ENCODE assay signal across 13 cellular contexts in genomic region chr1:51328926-51329325, GRCh38. TPM values are rescaled to one million over a fixed set of nuclear protein-coding genes. Genes with fewer than 3 reads are reported as not detected.
A peak's percentile ranks its signal among the peaks of the same experiment; 100 is the strongest.
DNase-seq lines count a peak whose midpoint lies in the region; ATAC-seq and TF ChIP-seq lines count a peak whose summit lies in the region.
"Had no signal": no experiment of that assay in that cellular context is flagged by ENCODE, and none has a peak within 500 bp of the region (broad histone marks: within the 10 kb centered on the region; RNA-seq: fewer than 3 reads in every experiment).

No MANE protein-coding gene starts in this region.

- peaks cover 7% of the 10 kb centered on the region for H3K4me1 Mint-ChIP-seq in activated naive CD8-positive, alpha-beta T cell (ENCODE audit: low read depth)
- peaks cover 16% of the 10 kb centered on the region for H3K4me1 Mint-ChIP-seq in activated naive CD8-positive, alpha-beta T cell treated with anti-CD3 and anti-CD28 coated beads, Interleukin-2, amount 50 U/mL, for 24 hours

- H3K79me1 ChIP-seq in mesendoderm (ENCODE audit: low read length), result no peaks in the 10 kb centered on the region

- H3K56ac ChIP-seq in mesendoderm (ENCODE audit: low read length), result no peak overlapping the region

- H3K27ac ChIP-seq in VCaP (peak overlapping the region; percentile 84), mesendoderm (ENCODE audit: low read depth, low read length) (no peak overlapping the region), thyroid gland (peak overlapping the region; percentile 37 to 70 (median 67)), esophagus muscularis mucosa (replicated peaks in 1 of 4) (no peak overlapping the region)
- H3K27ac ChIP-seq: psoas muscle, tibial nerve had no signal

- intact Hi-C loops in thyroid gland (cut with DNase I), result no loop called here
- intact Hi-C loops in esophagus muscularis mucosa (cut with DNase I), result no loop called here

- H3K9me3 Mint-ChIP-seq in activated naive CD8-positive, alpha-beta T cell (ENCODE audit: low read depth), result no peaks in the 10 kb centered on the region
- no peaks in the 10 kb centered on the region for H3K9me3 Mint-ChIP-seq in activated naive CD8-positive, alpha-beta T cell treated with anti-CD3 and anti-CD28 coated beads, Interleukin-2, amount 50 U/mL, for 24 hours
- H3K9me3 Mint-ChIP-seq: IgD-negative memory B cell had no signal

- H3K18ac ChIP-seq in mesendoderm (ENCODE audit: low read length), result no peak overlapping the region

- no peak for ATAC-seq in activated naive CD8-positive, alpha-beta T cell treated with anti-CD3 and anti-CD28 coated beads, Interleukin-2, amount 50 U/mL, for 24 hours

- no peak overlapping the region for H3K9ac ChIP-seq in mesendoderm (ENCODE audit: low read length)

- H2BK15ac ChIP-seq in mesendoderm (replicated peaks; ENCODE audit: low read depth), result no peak overlapping the region

- H3K4ac ChIP-seq in mesendoderm (ENCODE audit: low read depth, low read length), result no peak overlapping the region

- no peak overlapping the region for H2AK5ac ChIP-seq in mesendoderm (ENCODE audit: low read length)

- H3K4me2 ChIP-seq in mesendoderm (ENCODE audit: low read length), result no peak overlapping the region

- H3K4me3 ChIP-seq in mesendoderm (ENCODE audit: low read length) (no peak overlapping the region), thyroid gland (replicated peaks in 1 of 3) (no peak overlapping the region), esophagus muscularis mucosa (no peak overlapping the region)
- H3K4me3 ChIP-seq: psoas muscle, tibial nerve had no signal

- H4K5ac ChIP-seq in mesendoderm (ENCODE audit: low read length), result no peak overlapping the region

- H3K27ac Mint-ChIP-seq in activated naive CD8-positive, alpha-beta T cell, result no peak overlapping the region
- no peak overlapping the region for H3K27ac Mint-ChIP-seq in activated naive CD8-positive, alpha-beta T cell treated with anti-CD3 and anti-CD28 coated beads, Interleukin-2, amount 50 U/mL, for 24 hours

- H3K27me3 ChIP-seq in mesendoderm (ENCODE audit: insufficient read depth, low read length, poor library complexity) (no peaks in the 10 kb centered on the region), thyroid gland (no peaks in the 10 kb centered on the region), esophagus muscularis mucosa (peaks cover 0 to 31% (median 5%) of the 10 kb centered on the region in 4 donors)

- no peak overlapping the region for H2BK5ac ChIP-seq in mesendoderm (ENCODE audit: low read length)

- H2BK120ac ChIP-seq in mesendoderm (ENCODE audit: low read depth, low read length), result no peak overlapping the region

- H3K27me3 Mint-ChIP-seq in activated naive CD8-positive, alpha-beta T cell, result peaks cover 18% of the 10 kb centered on the region
- H3K27me3 Mint-ChIP-seq in activated naive CD8-positive, alpha-beta T cell treated with anti-CD3 and anti-CD28 coated beads, Interleukin-2, amount 50 U/mL, for 24 hours, result peaks cover 28% of the 10 kb centered on the region

- no peaks in the 10 kb centered on the region for H3K79me2 ChIP-seq in mesendoderm (ENCODE audit: control insufficient read depth, insufficient read depth, low read length)

- no peaks in the 10 kb centered on the region for H3K9me3 ChIP-seq in thyroid gland
- no peaks in the 10 kb centered on the region for H3K9me3 ChIP-seq in esophagus muscularis mucosa
- H3K9me3 ChIP-seq: psoas muscle, tibial nerve had no signal

- DNase-seq in activated naive CD8-positive, alpha-beta T cell treated with anti-CD3 and anti-CD28 coated beads, Interleukin-2, amount 50 U/mL, for 24 hours, result no peak
- DNase-seq in mesendoderm, result no peak
- no peak for DNase-seq in thyroid gland
- no peak for DNase-seq in esophagus muscularis mucosa (ENCODE audit: extremely low spot score)
- DNase-seq in GOT3 (lab: John Stamatoyannopoulos, UW), result no peak
- DNase-seq in activated CD4-positive, alpha-beta T cell treated with anti-CD3 and anti-CD28 coated beads, Interleukin-2, amount 50 U/mL, for 1 hour, result no peak
- DNase-seq: hippocampal formation, NCI-H1436, psoas muscle had no signal

- TF ChIP-seq POLR2A in thyroid gland (IDR thresholded peaks at IDR 0.05) (no peak), esophagus muscularis mucosa (IDR thresholded peaks at IDR 0.05; ENCODE audit: low read depth) (no peak)

- H3K36me3 ChIP-seq in mesendoderm (ENCODE audit: control insufficient read depth, insufficient read depth, low read length) (no peaks in the 10 kb centered on the region), thyroid gland (no peaks in the 10 kb centered on the region), esophagus muscularis mucosa (no peaks in the 10 kb centered on the region)
- H3K36me3 ChIP-seq: tibial nerve had no signal

- peak overlapping the region; percentile 44 for H3K4me3 Mint-ChIP-seq in activated naive CD8-positive, alpha-beta T cell
- no peak overlapping the region for H3K4me3 Mint-ChIP-seq in activated naive CD8-positive, alpha-beta T cell treated with anti-CD3 and anti-CD28 coated beads, Interleukin-2, amount 50 U/mL, for 24 hours

- peaks cover 14% of the 10 kb centered on the region for H3K4me1 ChIP-seq in mesendoderm (ENCODE audit: control insufficient read depth, low read depth, low read length)
- peaks cover 17 to 19% of the 10 kb centered on the region in 2 donors for H3K4me1 ChIP-seq in thyroid gland
- H3K4me1 ChIP-seq in esophagus muscularis mucosa, result peaks cover 17 to 21% (median 18%) of the 10 kb centered on the region in 4 donors

- no peak for TF ChIP-seq EP300 in esophagus muscularis mucosa (IDR thresholded peaks at IDR 0.05)

- no peak overlapping the region for H4K8ac ChIP-seq in mesendoderm (ENCODE audit: low read depth, low read length)

- TF ChIP-seq CTCF in VCaP (conservative IDR thresholded peaks at IDR 0.05) (no peak), thyroid gland (IDR thresholded peaks at IDR 0.05) (no peak), esophagus muscularis mucosa (IDR thresholded peaks at IDR 0.05) (no peak)

- H3K36me3 Mint-ChIP-seq in activated naive CD8-positive, alpha-beta T cell, result no peaks in the 10 kb centered on the region
- H3K36me3 Mint-ChIP-seq in activated naive CD8-positive, alpha-beta T cell treated with anti-CD3 and anti-CD28 coated beads, Interleukin-2, amount 50 U/mL, for 24 hours (ENCODE audit: low read depth), result no peaks in the 10 kb centered on the region

- H3K23ac ChIP-seq in mesendoderm (ENCODE audit: low read length), result peak overlapping the region; percentile 48

- WGBS in mesendoderm (ENCODE audit: extremely low coverage, insufficient coverage, low lambda C conversion rate), result no CpG with 5 or more reads among the region's 4 CpGs
- 91 to 93% methylated on average over 4 of the region's 4 CpGs for WGBS in thyroid gland, 2 donors
- WGBS in esophagus muscularis mucosa, result 99% methylated on average over 4 of the region's 4 CpGs

RNA-seq across cellular contexts. Expression of gene TTC39A, which starts 1.4 kb away (rescaled TPM):
- polyA plus RNA-seq in mesendoderm (2013, experiment 1 of 2), result 3.7 TPM
- 3.6 TPM for polyA plus RNA-seq in mesendoderm (2013, experiment 2 of 2)
- total RNA-seq in thyroid gland, result 10 to 100 TPM; 13.6 to 56.0 (median 33.5) TPM
- 1 to 10 TPM in 1 of 4 donors, under 1 TPM in 2, not detected in 1; 0.17 to 2.5 (median 0.52) TPM for total RNA-seq in esophagus muscularis mucosa
- polyA plus RNA-seq: IgD-negative memory B cell had no signal

Comparison
In these comparisons a context has a peak if more than half of its experiments do, and no peak if none do; other contexts are left out.
1. H3K27ac ChIP-seq: peak in VCaP (single experiment) and thyroid gland (3 of 3); none in mesendoderm (single experiment) and esophagus muscularis mucosa (0 of 4).
2. RNA of gene TTC39A, which starts 1.4 kb away (total RNA-seq): 13.6 to 56.0 TPM in thyroid gland; 0.17 to 2.5 TPM in esophagus muscularis mucosa; every median in the first group is over 4 times any median in the second.